ENCODE assay signal across 8 cellular contexts in genomic region chr5:180860887-180861822, GRCh38. TPM values are rescaled to one million over a fixed set of nuclear protein-coding genes. Genes with fewer than 3 reads are reported as not detected.
A peak's percentile ranks its signal among the peaks of the same experiment; 100 is the strongest.
DNase-seq lines count a peak whose midpoint lies in the region; ATAC-seq and TF ChIP-seq lines count a peak whose summit lies in the region.

Gene ZFP62 (minus strand): TSS chr5:180861276. CDS start chr5:180861219, 57 bp downstream.

- peak within 1 kb of the TSS; percentile 86 for H3K4me2 ChIP-seq in GM23338

- intact Hi-C loops in natural killer cell (cut with micrococcal nuclease) = loop anchor here (1.0 to 2.0 kb wide), 4 partner anchors 30 to 77 kb away; partner anchors contain the start of gene MGAT1

- H3K27me3 Mint-ChIP-seq in GM23338 (ENCODE audit: insufficient read depth, low read depth, poor library complexity) = peaks cover 5% of the 10 kb centered on the region
- H3K27me3 Mint-ChIP-seq in natural killer cell (ENCODE audit: low read depth in 2 of 2) = peaks cover 3 to 4% of the 10 kb centered on the region in 2 donors

- peaks cover 31% of the 10 kb centered on the region for H3K36me3 Mint-ChIP-seq in GM23338 (ENCODE audit: low read depth)
- peaks cover under 1% of the 10 kb centered on the region for H3K36me3 Mint-ChIP-seq in natural killer cell

- H3K27ac Mint-ChIP-seq in GM23338 (peak within 1 kb of the TSS; percentile 98), natural killer cell (peak within 1 kb of the TSS; percentile 89 to 90)

- peak within 1 kb of the TSS; percentile 86 for H2AFZ ChIP-seq in GM23338

- ATAC-seq in GM23338 (peak; percentile 86), natural killer cell (peak; percentile 86 to 95 (median 89))

- no peaks in the 10 kb centered on the region for H3K9me2 ChIP-seq in GM23338 (ENCODE audit: insufficient read depth)

- peak within 1 kb of the TSS; percentile 96 for H3K27ac ChIP-seq in GM23338 (ENCODE audit: low read depth)

- no peak; a peak in 1 of 4 replicates for TF ChIP-seq CTCF in GM23338 (conservative IDR thresholded peaks at IDR 0.05; ENCODE audit: low read depth in 2 of 2)
- TF ChIP-seq CTCF in fibroblast of mammary gland (conservative IDR thresholded peaks at IDR 0.05; ENCODE audit: control insufficient read depth, insufficient read depth, low read depth, low read length) = no peak
- TF ChIP-seq CTCF in natural killer cell (IDR thresholded peaks at IDR 0.05) = no peak

- H3K4me1 ChIP-seq in GM23338 (ENCODE audit: insufficient read depth) = peaks cover 15% of the 10 kb centered on the region

- peaks cover 16% of the 10 kb centered on the region for H4K20me1 ChIP-seq in GM23338 (replicated peaks; ENCODE audit: insufficient read depth)

- H3K4me3 Mint-ChIP-seq in GM23338 (peak within 1 kb of the TSS; percentile 94), natural killer cell (peak within 1 kb of the TSS; percentile 92)

- H3K36me3 ChIP-seq in GM23338 (ENCODE audit: insufficient read depth) = no peaks in the 10 kb centered on the region

- no peaks in the 10 kb centered on the region for H3K9me3 Mint-ChIP-seq in GM23338
- H3K9me3 Mint-ChIP-seq in natural killer cell = no peaks in the 10 kb centered on the region

- H3K4me3 ChIP-seq in GM23338 = peak within 1 kb of the TSS; percentile 93
- H3K4me3 ChIP-seq in fibroblast of mammary gland (ENCODE audit: control insufficient read depth, low read depth, low read length) = peak within 1 kb of the TSS; percentile 93

- H3K27me3 ChIP-seq in GM23338 (ENCODE audit: insufficient read depth) = peaks cover 4% of the 10 kb centered on the region; the same call in 1 of the 2 replicates

- peaks cover 32% of the 10 kb centered on the region for H3K79me2 ChIP-seq in GM23338 (replicated peaks; ENCODE audit: insufficient read depth)

- H3F3A ChIP-seq in GM23338 (replicated peaks; ENCODE audit: low read depth) = peaks cover 6% of the 10 kb centered on the region; the same call in 1 of the 2 replicates

- H3K4me1 Mint-ChIP-seq in GM23338 (peaks cover 21% of the 10 kb centered on the region), natural killer cell (peaks cover 24 to 27% of the 10 kb centered on the region in 2 donors)

- DNase-seq in Daoy (ENCODE audit: low read depth) (peak; percentile 96), GM23338 (ENCODE audit: low spot score) (peak; percentile 96), Kasumi-1 (lab: John Stamatoyannopoulos, UW) (peak; percentile 86 to 89), RPMI8226 (peak; percentile 95), fibroblast of mammary gland (ENCODE audit: low read depth) (peak; percentile 84), natural killer cell (peak; percentile 86)
- DNase-seq in activated T-helper 1 cell treated with anti-CD3 and anti-CD28 coated beads, Interleukin-2, amount 50 U/mL, for 16 hours (ENCODE audit: low read depth in 1 of 2, low spot score in 1 of 2) = peak; percentile 75
- DNase-seq in stimulated activated naive CD4-positive, alpha-beta T cell (lab: John Stamatoyannopoulos, UW) = peak; percentile 69 to 90 (median 78)

TF ChIP-seq in GM23338, 12 proteins besides CTCF, POLR2A, EP300 and RAD21:
- 0 out of 2 replicates have a peak, but pooled peaks have one; percentile 3 for TF ChIP-seq CREB1 (CRISPR knock-in tag; IDR thresholded peaks at IDR 0.05; ENCODE audit: low read depth)
- TF ChIP-seq POLR2AphosphoS5 (IDR thresholded peaks at IDR 0.05; ENCODE audit: low read depth) = peak; percentile 64; the same call in 1 of the 2 replicates
- no peak for TF ChIP-seq REST (IDR thresholded peaks at IDR 0.05; ENCODE audit: unreplicated experiment)
- TF ChIP-seq EZH2phosphoT487 (IDR thresholded peaks at IDR 0.05; ENCODE audit: unreplicated experiment) = no peak
- TF ChIP-seq ETS1 (IDR thresholded peaks at IDR 0.05) = 0 out of 2 replicates have a peak, but pooled peaks have one; percentile 20
- no peak for TF ChIP-seq EZH2 (IDR thresholded peaks at IDR 0.05; ENCODE audit: low read depth, unreplicated experiment)
- TF ChIP-seq JUNB (IDR thresholded peaks at IDR 0.05; ENCODE audit: unreplicated experiment) = no peak

RNA-seq across cellular contexts. Expression of gene ZFP62, which starts in this region (rescaled TPM):
- total RNA-seq in Daoy (2014; rRNA removed; shearing (Covaris generic)) = 17.1 and 18.2 TPM in 2 replicates
- total RNA-seq in GM23338 (2014; rRNA removed; shearing (Covaris generic)) = 29.6 and 32.9 TPM in 2 replicates
- polyA plus RNA-seq in GM23338 (2016; fragmentation: Nextera tagmentation; extraction: Ambion mirVana) = 33.2 and 33.7 TPM in 2 replicates
- total RNA-seq in natural killer cell = 10 to 100 TPM; 16.6 to 21.0 (median 20.3) TPM

Comparison
In these comparisons a context has a peak if more than half of its experiments do, and no peak if none do; other contexts are left out.
1. Peak in every context shown above with its lines: DNase-seq, ATAC-seq, H3K4me3 ChIP-seq and H3K27ac ChIP-seq.